ENCODE assay signal across 8 cellular contexts in genomic region chr7:38451840-38452239, GRCh38.
A peak's percentile ranks its signal among the peaks of the same experiment; 100 is the strongest.
DNase-seq lines count a peak whose midpoint lies in the region; ATAC-seq and TF ChIP-seq lines count a peak whose summit lies in the region.

No MANE protein-coding gene starts in this region.

- H3K9me3 Mint-ChIP-seq in stimulated activated effector memory CD8-positive, alpha-beta T cell treated with anti-CD3 and anti-CD28 coated beads, Interleukin-12 subunit alpha, Interleukin-12 subunit beta, amount 100 ng/mL, for 72 hours, result no peaks in the 10 kb centered on the region

- no peak for TF ChIP-seq POLR2A in NB4 (IDR thresholded peaks at IDR 0.05; ENCODE audit: extremely low read depth, insufficient read length)

- DNase-seq in EH (ENCODE audit: low read depth), result peak; percentile 44
- peak; percentile 41 for DNase-seq in NB4 (ENCODE audit: low read depth)
- peak; percentile 33 to 38 for DNase-seq in T47D (ENCODE audit: low read depth in 1 of 2, low spot score in 1 of 2)
- DNase-seq in lung microvascular endothelial cell (ENCODE audit: low read depth in 2 of 2), result peak; percentile 9 to 20
- no peak for DNase-seq in stimulated activated effector memory CD8-positive, alpha-beta T cell treated with anti-CD3 and anti-CD28 coated beads, Interleukin-12 subunit alpha, Interleukin-12 subunit beta, amount 100 ng/mL, for 72 hours (ENCODE audit: low spot score in 2 of 2)
- no peak for DNase-seq in omental fat pad (ENCODE audit: low spot score)

- H3K36me3 Mint-ChIP-seq in stimulated activated effector memory CD8-positive, alpha-beta T cell treated with anti-CD3 and anti-CD28 coated beads, Interleukin-12 subunit alpha, Interleukin-12 subunit beta, amount 100 ng/mL, for 72 hours, result no peaks in the 10 kb centered on the region

- H3K4me3 Mint-ChIP-seq in stimulated activated effector memory CD8-positive, alpha-beta T cell treated with anti-CD3 and anti-CD28 coated beads, Interleukin-12 subunit alpha, Interleukin-12 subunit beta, amount 100 ng/mL, for 72 hours, result no peak overlapping the region

- no peak overlapping the region for H3K4me3 ChIP-seq in NB4 (ENCODE audit: low read depth, low read length)

- TF ChIP-seq CTCF in NB4 (IDR thresholded peaks at IDR 0.05; ENCODE audit: low read depth, low read length) (no peak), omental fat pad (IDR thresholded peaks at IDR 0.05) (no peak)

- peaks cover 6% of the 10 kb centered on the region for H3K4me1 Mint-ChIP-seq in stimulated activated effector memory CD8-positive, alpha-beta T cell treated with anti-CD3 and anti-CD28 coated beads, Interleukin-12 subunit alpha, Interleukin-12 subunit beta, amount 100 ng/mL, for 72 hours

- ATAC-seq in HG02623 (IDR thresholded peaks at IDR 0.05; ENCODE audit: unreplicated experiment) (no peak), omental fat pad (ENCODE audit: low FRiP score) (no peak), GM21619 (IDR thresholded peaks at IDR 0.05; ENCODE audit: unreplicated experiment) (no peak)
- ATAC-seq in stimulated activated effector memory CD8-positive, alpha-beta T cell treated with anti-CD3 and anti-CD28 coated beads, Interleukin-12 subunit alpha, Interleukin-12 subunit beta, amount 100 ng/mL, for 72 hours, result no peak

- in situ Hi-C loops in T47D (cut with HindIII; ENCODE audit: low pct_unique_long_range_greater_than_20kb, low sequenced_read_pairs), result no loop called here

- H3K27ac Mint-ChIP-seq in stimulated activated effector memory CD8-positive, alpha-beta T cell treated with anti-CD3 and anti-CD28 coated beads, Interleukin-12 subunit alpha, Interleukin-12 subunit beta, amount 100 ng/mL, for 72 hours, result no peak overlapping the region

Comparison
In these comparisons a context has a peak if more than half of its experiments do, and no peak if none do; other contexts are left out.
1. DNase-seq: peak in EH (single experiment), NB4 (single experiment), T47D (2 of 2) and lung microvascular endothelial cell (2 of 2); none in stimulated activated effector memory CD8-positive, alpha-beta T cell treated with anti-CD3 and anti-CD28 coated beads, Interleukin-12 subunit alpha, Interleukin-12 subunit beta, amount 100 ng/mL, for 72 hours (0 of 2) and omental fat pad (single experiment).